In the genomic region with DNA sequence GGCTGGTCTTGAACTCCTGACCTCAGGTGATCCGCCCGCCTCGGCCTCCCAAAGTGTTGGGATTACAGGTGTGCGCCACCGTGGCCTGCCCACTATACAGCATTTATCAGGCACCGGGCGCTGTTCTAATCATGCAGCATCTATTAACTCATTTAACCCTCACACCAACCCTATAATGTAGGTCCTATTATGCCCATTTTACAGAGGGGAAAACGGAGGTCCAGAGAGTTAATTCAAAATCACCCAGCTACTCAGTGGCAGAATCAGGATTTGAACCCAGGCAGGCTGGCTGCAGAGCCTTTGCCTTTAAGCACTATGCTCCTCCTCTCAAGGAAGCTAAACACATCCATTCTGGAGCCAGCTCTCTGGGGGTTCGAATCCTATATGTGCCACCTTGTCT, we compare ENCODE assay signal across 2 cellular contexts.
TF ChIP-seq lines count a peak whose summit lies in the region.

No MANE protein-coding gene starts in this region.

TF ChIP-seq in HepG2, 621 proteins besides CTCF, POLR2A, EP300 and RAD21:
- TF ChIP-seq NR3C1 (CRISPR knock-in tag; IDR thresholded peaks at IDR 0.05) = no peak
- peak; percentile 84 for TF ChIP-seq ZNF629 (CRISPR knock-in tag; conservative IDR thresholded peaks at IDR 0.05)

TF ChIP-seq in K562, 482 proteins besides CTCF, POLR2A, EP300 and RAD21:
- TF ChIP-seq RBM25 (IDR thresholded peaks at IDR 0.05; ENCODE audit: low read depth, low read length, severe bottlenecking) = peak; percentile 82
- no peak for TF ChIP-seq FOXJ3 (CRISPR knock-in tag; IDR thresholded peaks at IDR 0.05)
- TF ChIP-seq, protein P1, sequence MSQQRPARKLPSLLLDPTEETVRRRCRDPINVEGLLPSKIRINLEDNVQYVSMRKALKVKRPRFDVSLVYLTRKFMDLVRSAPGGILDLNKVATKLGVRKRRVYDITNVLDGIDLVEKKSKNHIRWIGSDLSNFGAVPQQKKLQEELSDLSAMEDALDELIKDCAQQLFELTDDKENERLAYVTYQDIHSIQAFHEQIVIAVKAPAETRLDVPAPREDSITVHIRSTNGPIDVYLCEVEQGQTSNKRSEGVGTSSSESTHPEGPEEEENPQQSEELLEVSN (IDR thresholded peaks at IDR 0.05; ENCODE audit: borderline replicate concordance in 1 of 2, extremely low read depth in 1 of 2, insufficient read depth in 1 of 2, insufficient read length in 1 of 2, low read depth in 1 of 2, low read length in 1 of 2, poor library complexity in 1 of 2, severe bottlenecking in 1 of 2) = no peak
- peak in 1 of 2 experiments; percentile 46; a peak in 1 of 4 replicates for TF ChIP-seq KDM1A (IDR thresholded peaks at IDR 0.05)
- peak; percentile 84 for TF ChIP-seq ADNP (tag; IDR thresholded peaks at IDR 0.05)
- TF ChIP-seq, protein P2, sequence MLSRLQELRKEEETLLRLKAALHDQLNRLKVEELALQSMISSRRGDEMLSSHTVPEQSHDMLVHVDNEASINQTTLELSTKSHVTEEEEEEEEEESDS (CRISPR knock-in tag; IDR thresholded peaks at IDR 0.05) = no peak
- TF ChIP-seq BCOR (IDR thresholded peaks at IDR 0.05) = peak; percentile 61
